In genomic region chr20:13232999-13233398, GRCh38 we compare ENCODE assay signal across 9 cellular contexts. TPM values are rescaled to one million over a fixed set of nuclear protein-coding genes. Genes with fewer than 3 reads are reported as not detected.
"Had no signal": no experiment of that assay in that cellular context is flagged by ENCODE, and none has a peak within 500 bp of the region (broad histone marks: within the 10 kb centered on the region; RNA-seq: fewer than 3 reads in every experiment).

No MANE protein-coding gene starts in this region.

- H3K36me3 Mint-ChIP-seq: IgD-negative memory B cell had no signal

- H3K4me1 Mint-ChIP-seq: IgD-negative memory B cell had no signal

- FAIRE-seq: H54, HTR-8/SVneo had no signal

- H2AFZ ChIP-seq: GM23248 had no signal

- H3K27ac Mint-ChIP-seq: H9, IgD-negative memory B cell had no signal

- H3K27ac ChIP-seq: GM23248 had no signal

- H3K9me3 Mint-ChIP-seq: H9 had no signal

- DNase-seq: GM23248, GOT3, H9, HCEC 1CT, KBM-7 had no signal

- H3K4me3 Mint-ChIP-seq: H9, IgD-negative memory B cell had no signal

- H3K4me3 ChIP-seq: GM23248 had no signal

- H3K9ac ChIP-seq: GM23248 had no signal

RNA-seq across cellular contexts. Expression of gene ISM1, which starts 11.9 kb away (rescaled TPM):
- total RNA-seq: GM23248, HT-29 had no signal
